29 cellular contexts compared by ENCODE assay signal in the genomic region with DNA sequence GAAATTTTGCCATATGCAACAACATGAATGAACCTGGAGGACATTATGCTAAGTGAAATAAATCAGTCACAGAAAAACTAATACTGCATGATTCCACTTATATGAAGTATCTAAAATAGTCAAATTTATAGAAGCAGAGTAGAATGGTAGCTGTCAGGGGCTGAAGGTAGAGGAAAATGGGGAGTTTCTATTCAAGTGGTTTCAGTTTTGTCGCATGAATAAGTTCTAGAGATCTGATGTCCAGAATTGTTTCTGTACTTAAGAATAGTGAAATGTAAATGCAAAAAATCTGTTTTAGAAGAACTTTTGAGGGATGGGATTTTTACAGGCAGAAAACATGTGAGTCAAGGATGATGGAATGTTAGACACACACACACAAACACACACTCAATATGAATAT. TPM values are rescaled to one million over a fixed set of nuclear protein-coding genes. Genes with fewer than 3 reads are reported as not detected.
DNase-seq lines count a peak whose midpoint lies in the region; ATAC-seq and TF ChIP-seq lines count a peak whose summit lies in the region.
"Had no signal": no experiment of that assay in that cellular context is flagged by ENCODE, and none has a peak within 500 bp of the region (broad histone marks: within the 10 kb centered on the region; RNA-seq: fewer than 3 reads in every experiment).

No MANE protein-coding gene starts in this region.

- H3F3A ChIP-seq in MM.1S (ENCODE audit: insufficient read depth, low read length): no peaks in the 10 kb centered on the region
- H3F3A ChIP-seq in GM23248 (ENCODE audit: insufficient read depth): no peaks in the 10 kb centered on the region

- H3K4me1 Mint-ChIP-seq in neural crest cell (no peaks in the 10 kb centered on the region), natural killer cell (no peaks in the 10 kb centered on the region)
- H3K4me1 Mint-ChIP-seq: CD14-positive monocyte; CD4-positive, alpha-beta memory T cell; CD4-positive, CD25-positive, alpha-beta regulatory T cell; CD8-positive, alpha-beta memory T cell had no signal

- H3K4me2 ChIP-seq in MM.1S (ENCODE audit: low read depth, low read length) (peak overlapping the region; percentile 34), OCI-LY3 (ENCODE audit: low read length) (peak overlapping the region; percentile 28; the same call in 1 of the 2 replicates), GM23248 (ENCODE audit: unreplicated experiment) (no peak overlapping the region)
- H3K4me2 ChIP-seq: BLaER1 had no signal

- peak; percentile 53 for DNase-seq in MM.1S
- DNase-seq in neural crest cell (ENCODE audit: low read depth, low spot score): no peak
- no peak for DNase-seq in HT-29 (ENCODE audit: low spot score)
- DNase-seq in natural killer cell: no peak
- DNase-seq in esophagus muscularis mucosa (ENCODE audit: extremely low spot score): no peak
- no peak for DNase-seq in GM23248
- DNase-seq: 8988T; ACHN; BE2C; C1 segment of cervical spinal cord; CD4-positive, alpha-beta memory T cell; CD4-positive, CD25-positive, alpha-beta regulatory T cell; CD8-positive, alpha-beta memory T cell; COR-L47; DMS 273 treated with DMSO at 0.1 percent for 48 hours; DMS153; DMS53; DMS79; DND-41; EL; GDM1 had no signal

- H3K9ac ChIP-seq in MM.1S (ENCODE audit: low read length): no peak overlapping the region; the same call in 1 of the 2 replicates
- H3K9ac ChIP-seq in OCI-LY3 (ENCODE audit: low read length): no peak overlapping the region
- H3K9ac ChIP-seq in GM23248: no peak overlapping the region
- H3K9ac ChIP-seq: BLaER1 had no signal

- no peak for TF ChIP-seq CTCF in MM.1S (IDR thresholded peaks at IDR 0.05; ENCODE audit: low read length)
- TF ChIP-seq CTCF in OCI-LY3 (IDR thresholded peaks at IDR 0.05; ENCODE audit: low read depth, low read length): no peak
- no peak for TF ChIP-seq CTCF in neural crest cell (conservative IDR thresholded peaks at IDR 0.05)
- no peak for TF ChIP-seq CTCF in natural killer cell (IDR thresholded peaks at IDR 0.05)
- no peak for TF ChIP-seq CTCF in esophagus muscularis mucosa (IDR thresholded peaks at IDR 0.05)

- WGBS in esophagus muscularis mucosa: 82% methylated on average over 1 of the region's 1 CpG
- 79 to 80% methylated on average over 1 of the region's 1 CpG for WGBS in GM23248 (ENCODE audit: low coverage in 1 of 2, low lambda C conversion rate in 2 of 2, missing lambda C conversion rate in 2 of 2), 2 experiments

- H3K27ac ChIP-seq in MM.1S (ENCODE audit: low read length) (peak overlapping the region; percentile 60), OCI-LY3 (ENCODE audit: low read length) (no peak overlapping the region), esophagus muscularis mucosa (replicated peaks in 1 of 4) (no peak overlapping the region), GM23248 (no peak overlapping the region)
- H3K27ac ChIP-seq: BLaER1 had no signal

- no peak for TF ChIP-seq POLR2A in esophagus muscularis mucosa (IDR thresholded peaks at IDR 0.05; ENCODE audit: low read depth)

- H3K27me3 ChIP-seq in MM.1S (replicated peaks; ENCODE audit: insufficient read depth, low read length) (no peaks in the 10 kb centered on the region), OCI-LY3 (ENCODE audit: low read depth, low read length) (no peaks in the 10 kb centered on the region), esophagus muscularis mucosa (no peaks in the 10 kb centered on the region), GM23248 (replicated peaks; ENCODE audit: insufficient read depth) (no peaks in the 10 kb centered on the region)
- H3K27me3 ChIP-seq: BE2C had no signal

- H3K27me3 Mint-ChIP-seq in neural crest cell (ENCODE audit: low read depth) (no peaks in the 10 kb centered on the region), natural killer cell (ENCODE audit: low read depth in 2 of 2) (no peaks in the 10 kb centered on the region)
- H3K27me3 Mint-ChIP-seq: CD4-positive, alpha-beta memory T cell; CD4-positive, CD25-positive, alpha-beta regulatory T cell; CD8-positive, alpha-beta memory T cell had no signal

- H3K36me3 ChIP-seq in MM.1S (replicated peaks; ENCODE audit: insufficient read depth, low read length) (no peaks in the 10 kb centered on the region), OCI-LY3 (replicated peaks; ENCODE audit: low read depth, low read length) (no peaks in the 10 kb centered on the region), esophagus muscularis mucosa (no peaks in the 10 kb centered on the region), GM23248 (ENCODE audit: low read depth) (no peaks in the 10 kb centered on the region)
- H3K36me3 ChIP-seq: BE2C, BLaER1 had no signal

- H3K9me2 ChIP-seq in MM.1S (replicated peaks; ENCODE audit: insufficient read depth, low read length) (no peaks in the 10 kb centered on the region), GM23248 (ENCODE audit: insufficient read depth) (no peaks in the 10 kb centered on the region)

- H3K4me3 Mint-ChIP-seq in neural crest cell (no peak overlapping the region), natural killer cell (no peak overlapping the region)
- H3K4me3 Mint-ChIP-seq: CD14-positive monocyte; CD4-positive, alpha-beta memory T cell; CD4-positive, CD25-positive, alpha-beta regulatory T cell; CD8-positive, alpha-beta memory T cell had no signal

- in situ Hi-C loops in GM23248 (cut with MboI): no loop called here

- H3K27ac Mint-ChIP-seq in neural crest cell (ENCODE audit: unreplicated experiment) (peak overlapping the region; percentile 62), natural killer cell (no peak overlapping the region)
- H3K27ac Mint-ChIP-seq: CD14-positive monocyte; CD4-positive, alpha-beta memory T cell; CD4-positive, CD25-positive, alpha-beta regulatory T cell; CD8-positive, alpha-beta memory T cell had no signal

- intact Hi-C loops in natural killer cell (cut with micrococcal nuclease) (no loop called here), esophagus muscularis mucosa (cut with DNase I) (no loop called here)

- H3K9me3 ChIP-seq in MM.1S (replicated peaks; ENCODE audit: insufficient read depth, low read length) (no peaks in the 10 kb centered on the region), OCI-LY3 (ENCODE audit: insufficient read depth, low read length) (no peaks in the 10 kb centered on the region), esophagus muscularis mucosa (no peaks in the 10 kb centered on the region), GM23248 (ENCODE audit: low read depth) (no peaks in the 10 kb centered on the region)
- H3K9me3 ChIP-seq: BE2C, BLaER1 had no signal

- no peak for TF ChIP-seq EP300 in esophagus muscularis mucosa (IDR thresholded peaks at IDR 0.05)

- H2AFZ ChIP-seq in MM.1S (ENCODE audit: low read length) (peak overlapping the region; percentile 25; the same call in 1 of the 2 replicates), OCI-LY3 (ENCODE audit: low read depth, low read length) (0 out of 2 replicates have a peak overlapping the region, but pooled peaks have one; percentile 18), GM23248 (no peak overlapping the region)

- peaks cover 2% of the 10 kb centered on the region for H3K36me3 Mint-ChIP-seq in neural crest cell (ENCODE audit: low read depth)
- no peaks in the 10 kb centered on the region for H3K36me3 Mint-ChIP-seq in natural killer cell
- H3K36me3 Mint-ChIP-seq: CD14-positive monocyte; CD4-positive, alpha-beta memory T cell; CD4-positive, CD25-positive, alpha-beta regulatory T cell; CD8-positive, alpha-beta memory T cell had no signal

- no peak overlapping the region for H3K4me3 ChIP-seq in MM.1S (ENCODE audit: low read length)
- H3K4me3 ChIP-seq in OCI-LY3 (ENCODE audit: low read length): no peak overlapping the region
- no peak overlapping the region for H3K4me3 ChIP-seq in esophagus muscularis mucosa
- H3K4me3 ChIP-seq in GM23248: no peak overlapping the region
- H3K4me3 ChIP-seq: BLaER1, GM12878 had no signal

- H4K20me1 ChIP-seq in MM.1S (ENCODE audit: insufficient read depth, low read length): no peaks in the 10 kb centered on the region
- H4K20me1 ChIP-seq in OCI-LY3 (ENCODE audit: insufficient read depth, low read length): no peaks in the 10 kb centered on the region
- no peaks in the 10 kb centered on the region for H4K20me1 ChIP-seq in GM23248 (ENCODE audit: insufficient read depth)
- H4K20me1 ChIP-seq: BLaER1 had no signal

- H3K79me2 ChIP-seq in MM.1S (ENCODE audit: low read length) (no peaks in the 10 kb centered on the region), OCI-LY3 (ENCODE audit: low read length) (no peaks in the 10 kb centered on the region), GM23248 (ENCODE audit: insufficient read depth) (no peaks in the 10 kb centered on the region)

- H3K4me1 ChIP-seq in MM.1S (ENCODE audit: low read length) (peaks cover 13% of the 10 kb centered on the region; the same call in 1 of the 2 replicates), OCI-LY3 (ENCODE audit: low read length) (peaks cover 5% of the 10 kb centered on the region), esophagus muscularis mucosa (no peaks in the 10 kb centered on the region), GM23248 (ENCODE audit: insufficient read depth) (no peaks in the 10 kb centered on the region)
- H3K4me1 ChIP-seq: BE2C, BLaER1 had no signal

- H3K9me3 Mint-ChIP-seq in neural crest cell (peaks cover 14% of the 10 kb centered on the region), natural killer cell (peaks cover 0 to 14% of the 10 kb centered on the region in 2 donors)

- ATAC-seq in natural killer cell: no peak
- ATAC-seq: GM12878 had no signal

RNA-seq across cellular contexts. Expression of a gene that starts 34.1 kb away (rescaled TPM):
- total RNA-seq in neural crest cell (2.0 and 2.7 TPM in 2 replicates), natural killer cell (under 1 TPM in 2 of 3 donors, not detected in 1; 0.28 to 0.65 TPM), esophagus muscularis mucosa (1 to 10 TPM in 1 of 4 donors, under 1 TPM in 3; 0.42 to 1.9 (median 0.51) TPM)
- not detected in 2 replicates for total RNA-seq in HT-29 (2014; rRNA removed; shearing (Covaris generic))
- total RNA-seq in GM23248 (2014; rRNA removed; shearing (Covaris generic)): not detected in 2 replicates
- not detected in 2 replicates for polyA plus RNA-seq in GM23248 (2016; fragmentation: Nextera tagmentation; extraction: Ambion mirVana)
- total RNA-seq: A673; CD4-positive, alpha-beta memory T cell; CD4-positive, CD25-positive, alpha-beta regulatory T cell; CD8-positive, alpha-beta memory T cell; Daoy; G401 had no signal
- polyA plus RNA-seq: AG04450; CD4-positive, alpha-beta memory T cell; CD4-positive, CD25-positive, alpha-beta regulatory T cell; CD8-positive, alpha-beta memory T cell had no signal
